8 cellular contexts compared by ENCODE assay signal in genomic region chr1:149849246-149849946, GRCh38. TPM values are rescaled to one million over a fixed set of nuclear protein-coding genes. Genes with fewer than 3 reads are reported as not detected.
DNase-seq lines count a peak whose midpoint lies in the region; ATAC-seq and TF ChIP-seq lines count a peak whose summit lies in the region.

No MANE protein-coding gene starts in this region.

- DNase-seq in activated naive CD4-positive, alpha-beta T cell treated with anti-CD3 and anti-CD28 coated beads, Interleukin-2, amount 10 ng/mL, durations not matched to agents 7 days and 5 days = peak; percentile 20
- DNase-seq in activated naive CD4-positive, alpha-beta T cell (lab: John Stamatoyannopoulos, UW) = no peak
- DNase-seq in activated naive CD8-positive, alpha-beta T cell treated with anti-CD3 and anti-CD28 coated beads, Interleukin-2, amount 10 ng/mL, durations not matched to agents 7 days and 5 days = no peak
- DNase-seq in type B pancreatic cell (ENCODE audit: extremely low spot score, unreplicated experiment) (no peak), GM19238 (ENCODE audit: insufficient read length, low spot score) (no peak), SW 1271 (lab: John Stamatoyannopoulos, UW) (no peak)

- 42% methylated on average over 9 of the region's 9 CpGs for WGBS in liver

- H3K4me1 ChIP-seq in liver (ENCODE audit: control insufficient read depth in 4 of 4, insufficient read depth in 4 of 4, low read length in 3 of 4) = peaks cover 0 to 40% (median 29%) of the 10 kb centered on the region in 4 donors

- H3K9me3 ChIP-seq in liver (ENCODE audit: control insufficient read depth in 4 of 4, low read length in 3 of 4) = no peaks in the 10 kb centered on the region

- peaks cover 46% of the 10 kb centered on the region for H3K36me3 Mint-ChIP-seq in activated naive CD4-positive, alpha-beta T cell treated with anti-CD3 and anti-CD28 coated beads, Interleukin-2, amount 10 ng/mL, durations not matched to agents 7 days and 5 days
- H3K36me3 Mint-ChIP-seq in activated naive CD8-positive, alpha-beta T cell treated with anti-CD3 and anti-CD28 coated beads, Interleukin-2, amount 10 ng/mL, durations not matched to agents 7 days and 5 days = peaks cover 34% of the 10 kb centered on the region
- H3K36me3 Mint-ChIP-seq in type B pancreatic cell = peaks cover 14% of the 10 kb centered on the region

- no peak for TF ChIP-seq RAD21 in liver (IDR thresholded peaks at IDR 0.05)

- peak overlapping the region; percentile 95 for H3K27ac Mint-ChIP-seq in activated naive CD4-positive, alpha-beta T cell treated with anti-CD3 and anti-CD28 coated beads, Interleukin-2, amount 10 ng/mL, durations not matched to agents 7 days and 5 days
- peak overlapping the region; percentile 92 for H3K27ac Mint-ChIP-seq in activated naive CD8-positive, alpha-beta T cell treated with anti-CD3 and anti-CD28 coated beads, Interleukin-2, amount 10 ng/mL, durations not matched to agents 7 days and 5 days
- peak overlapping the region; percentile 81 for H3K27ac Mint-ChIP-seq in type B pancreatic cell

- H3K27ac ChIP-seq in liver (ENCODE audit: low read depth in 1 of 2, low read length in 2 of 2) = peak overlapping the region; percentile 73 to 89

- TF ChIP-seq CTCF in liver (IDR thresholded peaks at IDR 0.05; ENCODE audit: low read depth, low read length, missing input control) (no peak), type B pancreatic cell (conservative IDR thresholded peaks at IDR 0.05) (no peak)

- H3K27me3 ChIP-seq in liver (ENCODE audit: control insufficient read depth in 4 of 4, insufficient read depth in 4 of 4, low read length in 3 of 4) = no peaks in the 10 kb centered on the region

- ATAC-seq in activated naive CD8-positive, alpha-beta T cell treated with anti-CD3 and anti-CD28 coated beads, Interleukin-2, amount 10 ng/mL, durations not matched to agents 7 days and 5 days (ENCODE audit: low read depth) = no peak
- ATAC-seq in GM18502 (IDR thresholded peaks at IDR 0.05; ENCODE audit: poor library complexity, unreplicated experiment) = no peak

- H3K4me3 ChIP-seq in liver (ENCODE audit: low read depth in 1 of 3, low read length in 3 of 3) = peak overlapping the region; percentile 66 to 83 (median 82)

- H3K9me3 Mint-ChIP-seq in activated naive CD4-positive, alpha-beta T cell treated with anti-CD3 and anti-CD28 coated beads, Interleukin-2, amount 10 ng/mL, durations not matched to agents 7 days and 5 days = no peaks in the 10 kb centered on the region
- H3K9me3 Mint-ChIP-seq in activated naive CD8-positive, alpha-beta T cell treated with anti-CD3 and anti-CD28 coated beads, Interleukin-2, amount 10 ng/mL, durations not matched to agents 7 days and 5 days = no peaks in the 10 kb centered on the region
- H3K9me3 Mint-ChIP-seq in type B pancreatic cell = no peaks in the 10 kb centered on the region

- H3K27me3 Mint-ChIP-seq in activated naive CD4-positive, alpha-beta T cell treated with anti-CD3 and anti-CD28 coated beads, Interleukin-2, amount 10 ng/mL, durations not matched to agents 7 days and 5 days = no peaks in the 10 kb centered on the region
- H3K27me3 Mint-ChIP-seq in activated naive CD8-positive, alpha-beta T cell treated with anti-CD3 and anti-CD28 coated beads, Interleukin-2, amount 10 ng/mL, durations not matched to agents 7 days and 5 days = no peaks in the 10 kb centered on the region
- H3K27me3 Mint-ChIP-seq in type B pancreatic cell = no peaks in the 10 kb centered on the region

- peak overlapping the region; percentile 84 for H3K4me3 Mint-ChIP-seq in activated naive CD4-positive, alpha-beta T cell treated with anti-CD3 and anti-CD28 coated beads, Interleukin-2, amount 10 ng/mL, durations not matched to agents 7 days and 5 days
- peak overlapping the region; percentile 87 for H3K4me3 Mint-ChIP-seq in activated naive CD8-positive, alpha-beta T cell treated with anti-CD3 and anti-CD28 coated beads, Interleukin-2, amount 10 ng/mL, durations not matched to agents 7 days and 5 days
- H3K4me3 Mint-ChIP-seq in type B pancreatic cell = peak overlapping the region; percentile 88

- H3K36me3 ChIP-seq in liver (ENCODE audit: control insufficient read depth in 4 of 4, insufficient read depth in 3 of 4, low read depth in 1 of 4, low read length in 3 of 4) = peaks cover 0 to 10% (median 0%) of the 10 kb centered on the region in 4 donors

- H3K9ac ChIP-seq in liver (ENCODE audit: low read depth in 1 of 2, low read length in 2 of 2) = peak overlapping the region; percentile 27 to 97

- H3K4me1 Mint-ChIP-seq in activated naive CD4-positive, alpha-beta T cell treated with anti-CD3 and anti-CD28 coated beads, Interleukin-2, amount 10 ng/mL, durations not matched to agents 7 days and 5 days = peaks cover 53% of the 10 kb centered on the region
- peaks cover 47% of the 10 kb centered on the region for H3K4me1 Mint-ChIP-seq in activated naive CD8-positive, alpha-beta T cell treated with anti-CD3 and anti-CD28 coated beads, Interleukin-2, amount 10 ng/mL, durations not matched to agents 7 days and 5 days
- peaks cover 43% of the 10 kb centered on the region for H3K4me1 Mint-ChIP-seq in type B pancreatic cell (ENCODE audit: unreplicated experiment)

- POLR2A ChIA-PET in activated naive CD8-positive, alpha-beta T cell treated with anti-CD3 and anti-CD28 coated beads, Interleukin-2, amount 10 ng/mL, durations not matched to agents 7 days and 5 days (lab: Charles Lee) = interaction anchor here (1.2 to 8.0 kb wide), 3 partner anchors 37 to 338 kb away, joined by 4 to 466 read pairs (median 8); partner anchors contain the start of gene SF3B4

- CTCF ChIA-PET in activated naive CD4-positive, alpha-beta T cell treated with anti-CD3 and anti-CD28 coated beads, Interleukin-2, amount 10 ng/mL, durations not matched to agents 7 days and 5 days (lab: Charles Lee) = no interaction called here

TF ChIP-seq in liver, 16 proteins besides CTCF, POLR2A, EP300 and RAD21:
- TF ChIP-seq HNF4A (conservative IDR thresholded peaks at IDR 0.05) = no peak
TF ChIP-seq in liver: peak in this region for 0.

RNA-seq across cellular contexts. Expression of gene BOLA1, which starts 50.0 kb away (rescaled TPM):
- total RNA-seq in activated naive CD8-positive, alpha-beta T cell treated with anti-CD3 and anti-CD28 coated beads, Interleukin-2, amount 10 ng/mL, durations not matched to agents 7 days and 5 days = 10 to 100 TPM; 23.7 to 25.4 TPM
- 10 to 100 TPM; 10.2 to 10.8 TPM for total RNA-seq in liver
- polyA plus RNA-seq in liver = 10 to 100 TPM; 12.3 to 22.1 TPM
- total RNA-seq in type B pancreatic cell (ENCODE audit: low replicate concordance) = 15.6 and 20.1 TPM in 2 replicates
